28 cellular contexts compared by ENCODE assay signal in the genomic region with DNA sequence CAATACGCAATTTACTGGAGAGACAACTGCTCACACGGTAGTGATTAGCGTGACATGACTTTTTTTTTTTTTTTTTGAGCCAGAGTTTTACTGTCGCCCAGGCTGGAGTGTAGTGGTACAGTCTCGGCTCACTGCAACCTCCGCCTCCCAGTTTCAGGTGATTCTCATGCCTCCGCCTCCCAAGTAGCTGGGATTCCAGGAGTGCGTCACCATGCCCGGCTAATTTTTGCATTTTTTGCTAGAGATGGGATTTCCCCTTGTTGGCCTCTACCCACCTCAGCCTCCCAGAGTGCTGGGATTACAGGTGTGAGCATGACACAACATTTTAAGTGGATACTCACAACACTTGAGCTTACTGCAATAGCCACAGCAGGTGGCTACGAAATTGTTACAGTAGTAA.
"Had no signal": no experiment of that assay in that cellular context is flagged by ENCODE, and none has a peak within 500 bp of the region (broad histone marks: within the 10 kb centered on the region; RNA-seq: fewer than 3 reads in every experiment).

No MANE protein-coding gene starts in this region.

- DNase-seq: stimulated activated CD4-positive, alpha-beta T cell treated with anti-CD3 and anti-CD28 coated beads, Interleukin-2, amount 100 ng/mL, for 48 hours; stimulated activated CD4-positive, alpha-beta T cell treated with anti-CD3 and anti-CD28 coated beads, Interleukin-4, amount 100 ng/mL, for 1 hour; stimulated activated CD4-positive, alpha-beta T cell treated with anti-CD3 and anti-CD28 coated beads, Interleukin-4, amount 100 ng/mL, for 24 hours; stimulated activated CD4-positive, alpha-beta T cell treated with anti-CD3 and anti-CD28 coated beads, Interleukin-4, amount 100 ng/mL, for 4 hours; stimulated activated CD8-positive, alpha-beta memory T cell treated with anti-CD3 and anti-CD28 coated beads, Interleukin-4, amount 100 ng/mL, for 48 hours; stimulated activated naive B cell treated with anti-CD40 and anti-IgM and Interleukin-4, amounts not matched to agents 10 μg/mL and 1 μg/mL and 100 μg/mL, for 72 hours; stimulated activated naive CD4-positive, alpha-beta T cell; stimulated activated naive CD4-positive, alpha-beta T cell treated with Interleukin-2 at 50 U/mL for 16 hours; stimulated activated naive CD8-positive, alpha-beta T cell treated with anti-CD3 and anti-CD28 coated beads, Interleukin-15, amount 100 ng/mL, for 72 hours; stimulated activated naive CD8-positive, alpha-beta T cell treated with anti-CD3 and anti-CD28 coated beads, Interleukin-15, Interleukin-2, amounts not matched to agents 100 U/mL and 50 U/mL, for 24 hours; stomach; substantia nigra; testis; thyroid gland; tibial artery; transverse colon; upper lobe of left lung; upper lobe of right lung; uterus had no signal

- H3K27ac ChIP-seq: stomach, suprapubic skin, testis, thoracic aorta, thyroid gland, tibial artery, tibial nerve, transverse colon, upper lobe of left lung, upper lobe of right lung, uterus, vagina had no signal

- H3K9me3 Mint-ChIP-seq: stimulated activated naive CD8-positive, alpha-beta T cell treated with anti-CD3 and anti-CD28 coated beads, Interleukin-15, amount 100 ng/mL, for 72 hours; type B pancreatic cell had no signal

- ATAC-seq: stimulated activated effector memory CD8-positive, alpha-beta T cell treated with anti-CD3 and anti-CD28 coated beads, Interleukin-12 subunit alpha, Interleukin-12 subunit beta, amount 100 ng/mL, for 72 hours; stimulated activated memory B cell treated with anti-CD40 and anti-IgM and Interleukin-4, amounts not matched to agents 10 μg/mL and 1 μg/mL and 100 μg/mL, for 72 hours; stimulated activated naive B cell treated with anti-CD40 and anti-IgM and Interleukin-4, amounts not matched to agents 10 μg/mL and 1 μg/mL and 100 μg/mL, for 72 hours; stimulated activated naive CD8-positive, alpha-beta T cell treated with anti-CD3 and anti-CD28 coated beads, Interleukin-15, amount 100 ng/mL, for 72 hours; stimulated activated naive CD8-positive, alpha-beta T cell treated with anti-CD3 and anti-CD28 coated beads, Interleukin-15, Interleukin-2, amounts not matched to agents 100 U/mL and 50 U/mL, for 24 hours; upper lobe of right lung had no signal

- H3K27me3 Mint-ChIP-seq: stimulated activated memory B cell treated with anti-CD40 and anti-IgM and Interleukin-4, amounts not matched to agents 10 μg/mL and 1 μg/mL and 100 μg/mL, for 72 hours; stimulated activated naive B cell treated with anti-CD40 and anti-IgM and Interleukin-4, amounts not matched to agents 10 μg/mL and 1 μg/mL and 100 μg/mL, for 72 hours; stimulated activated naive CD8-positive, alpha-beta T cell treated with anti-CD3 and anti-CD28 coated beads, Interleukin-15, amount 100 ng/mL, for 72 hours; stimulated activated naive CD8-positive, alpha-beta T cell treated with anti-CD3 and anti-CD28 coated beads, Interleukin-15, Interleukin-2, amounts not matched to agents 100 ng/mL and 50 ng/mL, for 24 hours; type B pancreatic cell had no signal

- H3K9me3 ChIP-seq: testis, upper lobe of right lung, uterus had no signal

- H3K4me3 Mint-ChIP-seq: stimulated activated effector memory CD8-positive, alpha-beta T cell treated with anti-CD3 and anti-CD28 coated beads, Interleukin-12 subunit alpha, Interleukin-12 subunit beta, amount 100 ng/mL, for 72 hours; stimulated activated memory B cell treated with anti-CD40 and anti-IgM and Interleukin-4, amounts not matched to agents 10 μg/mL and 1 μg/mL and 100 μg/mL, for 72 hours; stimulated activated naive B cell treated with anti-CD40 and anti-IgM and Interleukin-4, amounts not matched to agents 10 μg/mL and 1 μg/mL and 100 μg/mL, for 72 hours; stimulated activated naive CD8-positive, alpha-beta T cell treated with anti-CD3 and anti-CD28 coated beads, Interleukin-15, amount 100 ng/mL, for 72 hours; stimulated activated naive CD8-positive, alpha-beta T cell treated with anti-CD3 and anti-CD28 coated beads, Interleukin-15, Interleukin-2, amounts not matched to agents 100 ng/mL and 50 ng/mL, for 24 hours; type B pancreatic cell had no signal

- H3K27me3 ChIP-seq: stomach, suprapubic skin, testis, thyroid gland, tibial artery, tibial nerve, transverse colon, upper lobe of left lung, upper lobe of right lung, uterus, vagina had no signal

- H3K27ac Mint-ChIP-seq: stimulated activated effector memory CD8-positive, alpha-beta T cell treated with anti-CD3 and anti-CD28 coated beads, Interleukin-12 subunit alpha, Interleukin-12 subunit beta, amount 100 ng/mL, for 72 hours; stimulated activated memory B cell treated with anti-CD40 and anti-IgM and Interleukin-4, amounts not matched to agents 10 μg/mL and 1 μg/mL and 100 μg/mL, for 72 hours; stimulated activated naive B cell treated with anti-CD40 and anti-IgM and Interleukin-4, amounts not matched to agents 10 μg/mL and 1 μg/mL and 100 μg/mL, for 72 hours; stimulated activated naive CD8-positive, alpha-beta T cell treated with anti-CD3 and anti-CD28 coated beads, Interleukin-15, amount 100 ng/mL, for 72 hours; stimulated activated naive CD8-positive, alpha-beta T cell treated with anti-CD3 and anti-CD28 coated beads, Interleukin-15, Interleukin-2, amounts not matched to agents 100 ng/mL and 50 ng/mL, for 24 hours; type B pancreatic cell had no signal

- FAIRE-seq: urothelium cell line had no signal

- H3K4me3 ChIP-seq: stomach, suprapubic skin, testis, thoracic aorta, thyroid gland, tibial artery, tibial nerve, transverse colon, upper lobe of left lung, upper lobe of right lung, uterus, vagina had no signal

- H3K36me3 Mint-ChIP-seq: stimulated activated effector memory CD8-positive, alpha-beta T cell treated with anti-CD3 and anti-CD28 coated beads, Interleukin-12 subunit alpha, Interleukin-12 subunit beta, amount 100 ng/mL, for 72 hours; stimulated activated memory B cell treated with anti-CD40 and anti-IgM and Interleukin-4, amounts not matched to agents 10 μg/mL and 1 μg/mL and 100 μg/mL, for 72 hours had no signal

- H3K36me3 ChIP-seq: stomach, suprapubic skin, thoracic aorta, thyroid gland, tibial artery, transverse colon, upper lobe of left lung, upper lobe of right lung, uterus, vagina had no signal

- H3K4me1 ChIP-seq: testis, thyroid gland, tibial artery, tibial nerve, upper lobe of left lung, upper lobe of right lung, uterus, vagina had no signal
